Comparison of ENCODE assay signal across 1 cellular context in the genomic region with DNA sequence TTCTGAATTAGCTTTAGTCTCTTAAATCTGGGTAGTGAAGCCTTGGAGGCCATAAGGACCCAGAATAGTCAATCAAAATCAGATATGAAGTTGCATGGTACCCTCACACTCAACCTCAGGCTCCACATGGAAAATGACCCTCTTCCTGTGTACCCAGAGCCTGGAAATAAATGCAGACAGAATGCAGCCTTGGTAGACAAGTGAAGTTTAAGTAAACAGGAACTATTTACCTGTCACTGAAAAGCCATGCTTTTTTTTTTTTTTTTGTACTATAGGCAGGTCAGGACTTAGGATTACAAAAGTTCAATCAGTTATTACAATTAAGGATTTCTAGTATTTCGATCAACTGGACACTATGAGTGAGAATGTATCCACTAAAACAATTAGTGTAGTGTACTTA.
TF ChIP-seq lines count a peak whose summit lies in the region.

No MANE protein-coding gene starts in this region.

TF ChIP-seq in HepG2, 621 proteins besides CTCF, POLR2A, EP300 and RAD21 (continued from another document):
- TF ChIP-seq ZBTB4 (CRISPR knock-in tag; IDR thresholded peaks at IDR 0.05; ENCODE audit: borderline replicate concordance): no peak
- no peak for TF ChIP-seq CREB3 (CRISPR knock-in tag; IDR thresholded peaks at IDR 0.05)
- no peak for TF ChIP-seq ZNF607 (CRISPR knock-in tag; IDR thresholded peaks at IDR 0.05; ENCODE audit: borderline replicate concordance)
- TF ChIP-seq PAXIP1 (CRISPR knock-in tag; conservative IDR thresholded peaks at IDR 0.05): 0 out of 2 replicates have a peak, but pooled peaks have one; percentile 18
- TF ChIP-seq, protein P1, sequence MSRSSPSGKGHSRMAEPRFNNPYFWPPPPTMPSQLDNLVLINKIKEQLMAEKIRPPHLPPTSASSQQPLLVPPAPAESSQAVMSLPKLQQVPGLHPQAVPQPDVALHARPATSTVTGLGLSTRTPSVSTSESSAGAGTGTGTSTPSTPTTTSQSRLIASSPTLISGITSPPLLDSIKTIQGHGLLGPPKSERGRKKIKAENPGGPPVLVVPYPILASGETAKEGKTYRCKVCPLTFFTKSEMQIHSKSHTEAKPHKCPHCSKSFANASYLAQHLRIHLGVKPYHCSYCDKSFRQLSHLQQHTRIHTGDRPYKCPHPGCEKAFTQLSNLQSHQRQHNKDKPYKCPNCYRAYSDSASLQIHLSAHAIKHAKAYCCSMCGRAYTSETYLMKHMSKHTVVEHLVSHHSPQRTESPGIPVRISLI (CRISPR knock-in tag; IDR thresholded peaks at IDR 0.05; ENCODE audit: borderline replicate concordance): peak; percentile 67; the same call in 1 of the 2 replicates
- peak; percentile 82 for TF ChIP-seq RARA (CRISPR knock-in tag; IDR thresholded peaks at IDR 0.05)
- TF ChIP-seq CHCHD3 (CRISPR knock-in tag; IDR thresholded peaks at IDR 0.05): no peak
- peak; percentile 37; the same call in 1 of the 2 replicates for TF ChIP-seq ARID5B (CRISPR knock-in tag; IDR thresholded peaks at IDR 0.05)
